8 cellular contexts compared by ENCODE assay signal in genomic region chr3:146065573-146066006, GRCh38.
DNase-seq lines count a peak whose midpoint lies in the region; ATAC-seq and TF ChIP-seq lines count a peak whose summit lies in the region.

No MANE protein-coding gene starts in this region.

- H3K4me3 ChIP-seq in SU-DHL-6 (ENCODE audit: insufficient read depth, low read length, poor library complexity, severe bottlenecking) (no peak overlapping the region), thoracic aorta (no peak overlapping the region)

- no peak overlapping the region for H3K9ac ChIP-seq in SU-DHL-6 (ENCODE audit: low read length)

- H3K27ac ChIP-seq in SU-DHL-6 (ENCODE audit: low read depth, low read length) (no peak overlapping the region), thoracic aorta (no peak overlapping the region)

- no peaks in the 10 kb centered on the region for H3K9me2 ChIP-seq in SU-DHL-6 (replicated peaks; ENCODE audit: insufficient read depth, low read length)

- intact Hi-C loops in sciatic nerve (cut with DNase I), result loop anchor here (5.0 kb wide), 1 partner anchor 127 kb away; no protein-coding TSS in a partner anchor

- DNase-seq in SKM-1 treated with dmso at 0.1 percent for 144 hours (lab: John Stamatoyannopoulos, UW; ENCODE audit: unreplicated experiment) (peak; percentile 21), SKM-1 (lab: John Stamatoyannopoulos, UW; ENCODE audit: unreplicated experiment) (no peak), LHCN-M2 (ENCODE audit: low read depth) (peak; percentile 74), globus pallidus (ENCODE audit: low spot score) (peak; percentile 60), thoracic aorta (ENCODE audit: low spot score) (no peak), sciatic nerve (ENCODE audit: low spot score) (no peak)
- DNase-seq in activated CD4-positive, CD25-positive, alpha-beta regulatory T cell treated with anti-CD3 and anti-CD28 coated beads, Interleukin-2, amount 50 U/mL, for 72 hours, result no peak

- H3K4me1 ChIP-seq in thoracic aorta (ENCODE audit: control insufficient read depth in 1 of 2, low read depth in 2 of 2), result no peaks in the 10 kb centered on the region

- ATAC-seq in thoracic aorta (ENCODE audit: insufficient number of reproducible peaks, low FRiP score, low read depth), result no peak
- no peak for ATAC-seq in sciatic nerve

- no peak overlapping the region for H3K4me2 ChIP-seq in SU-DHL-6 (ENCODE audit: low read depth, low read length, poor library complexity, severe bottlenecking)

- peak; percentile 73 for TF ChIP-seq CTCF in SU-DHL-6 (IDR thresholded peaks at IDR 0.05; ENCODE audit: insufficient read depth, low read length, poor library complexity, severe bottlenecking)
- TF ChIP-seq CTCF in thoracic aorta (IDR thresholded peaks at IDR 0.05), result peak; percentile 71

- no peaks in the 10 kb centered on the region for H3K36me3 ChIP-seq in SU-DHL-6 (ENCODE audit: low read length)
- no peaks in the 10 kb centered on the region for H3K36me3 ChIP-seq in thoracic aorta

- no peaks in the 10 kb centered on the region for H3K79me2 ChIP-seq in SU-DHL-6 (ENCODE audit: insufficient read depth, low read length)

- no peaks in the 10 kb centered on the region for H3F3A ChIP-seq in SU-DHL-6 (ENCODE audit: insufficient read depth)

- no peaks in the 10 kb centered on the region for H3K9me3 ChIP-seq in SU-DHL-6 (ENCODE audit: insufficient read depth, low read length)
- H3K9me3 ChIP-seq in thoracic aorta, result no peaks in the 10 kb centered on the region

- H2AFZ ChIP-seq in SU-DHL-6 (ENCODE audit: low read depth, low read length, severe bottlenecking), result no peak overlapping the region

- no peaks in the 10 kb centered on the region for H4K20me1 ChIP-seq in SU-DHL-6 (ENCODE audit: low read depth, low read length)

- H3K27me3 ChIP-seq in SU-DHL-6 (ENCODE audit: low read length) (no peaks in the 10 kb centered on the region), thoracic aorta (replicated peaks; ENCODE audit: insufficient read depth) (no peaks in the 10 kb centered on the region)

Comparison
In these comparisons a context has a peak if more than half of its experiments do, and no peak if none do; other contexts are left out.
1. DNase-seq: peak in SKM-1 treated with dmso at 0.1 percent for 144 hours (single experiment), LHCN-M2 (single experiment) and globus pallidus (single experiment); none in SKM-1 (single experiment), thoracic aorta (single experiment), activated CD4-positive, CD25-positive, alpha-beta regulatory T cell treated with anti-CD3 and anti-CD28 coated beads, Interleukin-2, amount 50 U/mL, for 72 hours (single experiment) and sciatic nerve (single experiment).